In genomic region chr13:110042253-110042652, GRCh38 we compare ENCODE assay signal across 20 cellular contexts.
DNase-seq lines count a peak whose midpoint lies in the region; ATAC-seq and TF ChIP-seq lines count a peak whose summit lies in the region.
"Had no signal": no experiment of that assay in that cellular context is flagged by ENCODE, and none has a peak within 500 bp of the region (broad histone marks: within the 10 kb centered on the region; RNA-seq: fewer than 3 reads in every experiment).

No MANE protein-coding gene starts in this region.

- H3K9me3 ChIP-seq in AG04450 (ENCODE audit: control insufficient read depth, insufficient read depth, low read length) (no peaks in the 10 kb centered on the region; the same call in 1 of the 2 replicates), gastroesophageal sphincter (no peaks in the 10 kb centered on the region)
- H3K9me3 ChIP-seq: Caco-2, SJCRH30 had no signal

- POLR2A ChIA-PET in AG04450 (lab: Yijun Ruan, JAX) = interaction anchor here (0.5 to 1.0 kb wide), 3 partner anchors 18 to 36 kb away, joined by 4 to 5 read pairs (median 4); no protein-coding TSS in a partner anchor

- no peak overlapping the region for H3K4me3 ChIP-seq in AG04450 (ENCODE audit: low read depth, low read length)
- no peak overlapping the region for H3K4me3 ChIP-seq in NB4 (ENCODE audit: low read depth, low read length)
- H3K4me3 ChIP-seq in gastroesophageal sphincter = no peak overlapping the region
- H3K4me3 ChIP-seq: SJCRH30 had no signal

- CTCF ChIA-PET in AG04450 (lab: Charles Lee) = no interaction called here

- DNase-seq in AG04450 (ENCODE audit: low read depth, low spot score) (no peak), EL (peak; percentile 5), NB4 (ENCODE audit: low read depth) (peak; percentile 29), fibroblast of peridontal ligament (ENCODE audit: extremely low read depth) (peak; percentile 60), SKM-1 (lab: John Stamatoyannopoulos, UW; ENCODE audit: unreplicated experiment) (no peak), NCI-H128 (lab: John Stamatoyannopoulos, UW; ENCODE audit: unreplicated experiment) (no peak)
- no peak for DNase-seq in activated naive CD4-positive, alpha-beta T cell treated with anti-CD3 and anti-CD28 coated beads, Interleukin-2, amount 50 U/mL, for 16 hours
- DNase-seq: AML-193; Caco-2; CD4-positive, CD25-positive, alpha-beta regulatory T cell; DMS153; H7; NCI-H1092; NCI-H146; NCI-H2081 treated with DMSO at 0.1 percent for 48 hours; SJCRH30 had no signal

- TF ChIP-seq CTCF in AG04450 (IDR thresholded peaks at IDR 0.05; ENCODE audit: low read depth, low read length) (no peak), NB4 (IDR thresholded peaks at IDR 0.05; ENCODE audit: low read depth, low read length) (no peak), gastroesophageal sphincter (IDR thresholded peaks at IDR 0.05) (no peak)

- H3K27ac ChIP-seq in AG04450 (ENCODE audit: low read depth, low read length) = peak overlapping the region; percentile 47
- H3K27ac ChIP-seq in gastroesophageal sphincter = no peak overlapping the region
- H3K27ac ChIP-seq: KMS-11, SJCRH30 had no signal

- no peaks in the 10 kb centered on the region for H3K4me1 ChIP-seq in gastroesophageal sphincter
- H3K4me1 ChIP-seq: Caco-2, SJCRH30 had no signal

- no peak for TF ChIP-seq POLR2A in NB4 (IDR thresholded peaks at IDR 0.05; ENCODE audit: extremely low read depth, insufficient read length)
- TF ChIP-seq POLR2A in gastroesophageal sphincter (IDR thresholded peaks at IDR 0.05) = no peak

- ATAC-seq in gastroesophageal sphincter = no peak
- ATAC-seq: HepG2, Panc1 had no signal

- 46 to 61% methylated on average over 4 to 6 of the region's 6 CpGs for WGBS in gastroesophageal sphincter (ENCODE audit: low coverage in 1 of 2), 2 donors

- H3K27me3 ChIP-seq in AG04450 (ENCODE audit: control insufficient read depth, insufficient read depth, low read length) (no peaks in the 10 kb centered on the region), gastroesophageal sphincter (no peaks in the 10 kb centered on the region)
- H3K27me3 ChIP-seq: SJCRH30 had no signal

- no peak for TF ChIP-seq EP300 in gastroesophageal sphincter (IDR thresholded peaks at IDR 0.05)

- no peaks in the 10 kb centered on the region for H3K36me3 ChIP-seq in gastroesophageal sphincter
- H3K36me3 ChIP-seq: SJCRH30 had no signal

Comparison
In these comparisons a context has a peak if more than half of its experiments do, and no peak if none do; other contexts are left out.
1. DNase-seq: peak in EL (single experiment), NB4 (single experiment) and fibroblast of peridontal ligament (single experiment); none in AG04450 (single experiment), SKM-1 (single experiment), NCI-H128 (single experiment) and activated naive CD4-positive, alpha-beta T cell treated with anti-CD3 and anti-CD28 coated beads, Interleukin-2, amount 50 U/mL, for 16 hours (single experiment).